14 cellular contexts compared by ENCODE assay signal in the genomic region with DNA sequence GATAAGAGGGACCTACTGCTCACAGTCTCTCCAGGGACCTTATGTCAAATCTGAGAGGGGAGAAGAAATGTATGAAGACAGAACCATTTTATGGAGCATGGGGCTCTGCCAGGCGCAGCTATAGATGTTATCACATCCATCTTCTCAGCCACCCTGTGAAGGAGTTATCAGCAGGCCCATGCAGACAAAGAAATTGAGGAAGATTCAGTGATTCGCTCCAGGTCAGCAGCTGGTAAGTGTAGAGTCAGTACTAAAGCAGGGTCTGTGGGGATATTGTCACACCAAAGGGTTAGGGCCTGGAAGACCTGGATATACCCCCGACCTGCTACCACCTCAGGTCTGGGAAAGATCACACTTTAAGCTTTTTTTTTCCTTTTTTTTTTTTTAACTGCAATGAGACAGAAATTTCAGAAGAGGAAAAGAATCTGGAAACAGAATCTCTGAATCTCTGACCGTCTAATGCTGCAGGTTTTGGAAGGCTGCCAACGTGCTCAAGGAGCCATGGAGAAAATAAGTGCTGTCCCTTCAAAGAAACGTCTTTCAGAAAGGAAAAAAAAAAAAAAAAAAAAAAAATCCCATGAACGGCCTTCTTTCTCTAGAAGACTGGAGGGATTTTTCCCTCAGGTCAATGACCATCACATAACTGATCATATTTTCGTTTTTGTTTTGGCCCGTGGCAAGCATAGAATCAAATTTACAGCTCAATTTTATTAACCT.
DNase-seq lines count a peak whose midpoint lies in the region; ATAC-seq, FAIRE-seq and TF ChIP-seq lines count a peak whose summit lies in the region.
"Had no signal": no experiment of that assay in that cellular context is flagged by ENCODE, and none has a peak within 500 bp of the region (broad histone marks: within the 10 kb centered on the region; RNA-seq: fewer than 3 reads in every experiment).

No MANE protein-coding gene starts in this region.

- H3K9me3 ChIP-seq in astrocyte (ENCODE audit: insufficient read depth, low read depth, low read length) (no peaks in the 10 kb centered on the region), MM.1S (replicated peaks; ENCODE audit: insufficient read depth, low read length) (no peaks in the 10 kb centered on the region)

- H3K36me3 ChIP-seq in astrocyte (ENCODE audit: insufficient read depth, low read length) (no peaks in the 10 kb centered on the region), MM.1S (replicated peaks; ENCODE audit: insufficient read depth, low read length) (no peaks in the 10 kb centered on the region)

- H3K27ac ChIP-seq in astrocyte (ENCODE audit: low read depth, low read length) (no peak overlapping the region), MM.1S (ENCODE audit: low read length) (no peak overlapping the region)

- no peak for TF ChIP-seq CTCF in LNCaP clone FGC (IDR thresholded peaks at IDR 0.05; ENCODE audit: control insufficient read depth, extremely low read depth, insufficient read depth)
- TF ChIP-seq CTCF in astrocyte (IDR thresholded peaks at IDR 0.05; ENCODE audit: insufficient read depth, low read depth, low read length) = no peak
- no peak for TF ChIP-seq CTCF in nephron (IDR thresholded peaks at IDR 0.05; ENCODE audit: unreplicated experiment in 3 of 3)
- no peak for TF ChIP-seq CTCF in MM.1S (IDR thresholded peaks at IDR 0.05; ENCODE audit: low read length)

- no peak overlapping the region for H3K4me3 Mint-ChIP-seq in astrocyte (ENCODE audit: unreplicated experiment)
- peak overlapping the region in 1 of 3 experiments; percentile 4 for H3K4me3 Mint-ChIP-seq in nephron
- H3K4me3 Mint-ChIP-seq: CD8-positive, alpha-beta T cell had no signal

- no peaks in the 10 kb centered on the region for H3K9me3 Mint-ChIP-seq in astrocyte (ENCODE audit: unreplicated experiment)
- no peaks in the 10 kb centered on the region for H3K9me3 Mint-ChIP-seq in nephron
- H3K9me3 Mint-ChIP-seq: CD8-positive, alpha-beta T cell had no signal

- H3F3A ChIP-seq in MM.1S (ENCODE audit: insufficient read depth, low read length) = no peaks in the 10 kb centered on the region

- ATAC-seq in GM21423 (IDR thresholded peaks at IDR 0.05; ENCODE audit: unreplicated experiment) = no peak
- ATAC-seq: CD8-positive, alpha-beta T cell had no signal

- H3K9me2 ChIP-seq in MM.1S (replicated peaks; ENCODE audit: insufficient read depth, low read length) = no peaks in the 10 kb centered on the region

- H3K4me2 ChIP-seq in astrocyte (ENCODE audit: low read length) (peak overlapping the region; percentile 18), MM.1S (ENCODE audit: low read depth, low read length) (no peak overlapping the region)

- H3K9ac ChIP-seq in astrocyte (ENCODE audit: low read length) (peak overlapping the region; percentile 3), MM.1S (ENCODE audit: low read length) (no peak overlapping the region)

- H4K20me1 ChIP-seq in astrocyte (ENCODE audit: insufficient read depth, low read length) (no peaks in the 10 kb centered on the region), MM.1S (ENCODE audit: insufficient read depth, low read length) (no peaks in the 10 kb centered on the region)

- H3K4me1 ChIP-seq in astrocyte (ENCODE audit: insufficient read depth, low read length) = peaks cover 23% of the 10 kb centered on the region
- H3K4me1 ChIP-seq in MM.1S (ENCODE audit: low read length) = no peaks in the 10 kb centered on the region

- in situ Hi-C loops in KBM-7 (cut with MboI; ENCODE audit: low pct_unique_long_range_greater_than_20kb, low sequenced_read_pairs) = loop anchor here (25.0 kb wide), 1 partner anchor 1242 kb away; no protein-coding TSS in a partner anchor

- no peaks in the 10 kb centered on the region for H3K27me3 Mint-ChIP-seq in astrocyte (ENCODE audit: low read depth, unreplicated experiment)
- peaks cover 11% of the 10 kb centered on the region for H3K27me3 Mint-ChIP-seq in nephron (ENCODE audit: low read depth)

- H3K36me3 Mint-ChIP-seq in astrocyte (ENCODE audit: low read depth, unreplicated experiment) = no peaks in the 10 kb centered on the region
- H3K36me3 Mint-ChIP-seq in nephron (ENCODE audit: low read depth) = no peaks in the 10 kb centered on the region
- H3K36me3 Mint-ChIP-seq: CD8-positive, alpha-beta T cell had no signal

- no peak overlapping the region; the same call in 1 of the 2 replicates for H3K4me3 ChIP-seq in LNCaP clone FGC (ENCODE audit: low read depth, low read length)
- no peak overlapping the region for H3K4me3 ChIP-seq in astrocyte (ENCODE audit: insufficient read depth, low read depth, low read length)
- no peak overlapping the region for H3K4me3 ChIP-seq in MM.1S (ENCODE audit: low read length)

- H2AFZ ChIP-seq in astrocyte (ENCODE audit: low read depth, low read length) (no peak overlapping the region), MM.1S (ENCODE audit: low read length) (no peak overlapping the region)

- H3K4me1 Mint-ChIP-seq in astrocyte (ENCODE audit: low read depth, unreplicated experiment) = peaks cover 29% of the 10 kb centered on the region
- peaks cover 18% of the 10 kb centered on the region for H3K4me1 Mint-ChIP-seq in nephron

- H3K79me2 ChIP-seq in astrocyte (ENCODE audit: insufficient read depth, low read length) = no peaks in the 10 kb centered on the region
- no peaks in the 10 kb centered on the region for H3K79me2 ChIP-seq in MM.1S (ENCODE audit: low read length)

- peak overlapping the region; percentile 77 for H3K27ac Mint-ChIP-seq in astrocyte (ENCODE audit: unreplicated experiment)
- peak overlapping the region; percentile 64 to 76 (median 67) for H3K27ac Mint-ChIP-seq in nephron
- H3K27ac Mint-ChIP-seq: CD8-positive, alpha-beta T cell had no signal

- peak; percentile 64 for DNase-seq in DMS79 (lab: John Stamatoyannopoulos, UW)
- peak; percentile 33 for DNase-seq in LNCaP clone FGC (ENCODE audit: low read depth)
- DNase-seq in astrocyte (ENCODE audit: low read depth) = peak; percentile 36
- no peak for DNase-seq in KBM-7
- DNase-seq in activated CD8-positive, alpha-beta memory T cell treated with anti-CD3 and anti-CD28 coated beads, Interleukin-2, amount 50 U/mL, for 48 hours = no peak
- no peak for DNase-seq in MM.1S
- DNase-seq: activated CD4-positive, alpha-beta T cell treated with anti-CD3 and anti-CD28 coated beads, Interleukin-2, amount 50 U/mL, for 1 hour; activated gamma-delta T cell treated with Interleukin-2 at 50 U/mL for 16 hours; CD8-positive, alpha-beta T cell; T-helper 1 cell had no signal

- H3K27me3 ChIP-seq in astrocyte (ENCODE audit: insufficient read depth, low read length) = no peaks in the 10 kb centered on the region
- H3K27me3 ChIP-seq in MM.1S (replicated peaks; ENCODE audit: insufficient read depth, low read length) = no peaks in the 10 kb centered on the region

- no peak for FAIRE-seq in astrocyte (lab: Jason Lieb, UNC)
- FAIRE-seq: GM12892, islet of Langerhans had no signal

Comparison
In these comparisons a context has a peak if more than half of its experiments do, and no peak if none do; other contexts are left out.
1. DNase-seq: peak in DMS79 (single experiment), LNCaP clone FGC (single experiment) and astrocyte (single experiment); none in KBM-7 (single experiment), activated CD8-positive, alpha-beta memory T cell treated with anti-CD3 and anti-CD28 coated beads, Interleukin-2, amount 50 U/mL, for 48 hours (single experiment) and MM.1S (single experiment).